In the genomic region with DNA sequence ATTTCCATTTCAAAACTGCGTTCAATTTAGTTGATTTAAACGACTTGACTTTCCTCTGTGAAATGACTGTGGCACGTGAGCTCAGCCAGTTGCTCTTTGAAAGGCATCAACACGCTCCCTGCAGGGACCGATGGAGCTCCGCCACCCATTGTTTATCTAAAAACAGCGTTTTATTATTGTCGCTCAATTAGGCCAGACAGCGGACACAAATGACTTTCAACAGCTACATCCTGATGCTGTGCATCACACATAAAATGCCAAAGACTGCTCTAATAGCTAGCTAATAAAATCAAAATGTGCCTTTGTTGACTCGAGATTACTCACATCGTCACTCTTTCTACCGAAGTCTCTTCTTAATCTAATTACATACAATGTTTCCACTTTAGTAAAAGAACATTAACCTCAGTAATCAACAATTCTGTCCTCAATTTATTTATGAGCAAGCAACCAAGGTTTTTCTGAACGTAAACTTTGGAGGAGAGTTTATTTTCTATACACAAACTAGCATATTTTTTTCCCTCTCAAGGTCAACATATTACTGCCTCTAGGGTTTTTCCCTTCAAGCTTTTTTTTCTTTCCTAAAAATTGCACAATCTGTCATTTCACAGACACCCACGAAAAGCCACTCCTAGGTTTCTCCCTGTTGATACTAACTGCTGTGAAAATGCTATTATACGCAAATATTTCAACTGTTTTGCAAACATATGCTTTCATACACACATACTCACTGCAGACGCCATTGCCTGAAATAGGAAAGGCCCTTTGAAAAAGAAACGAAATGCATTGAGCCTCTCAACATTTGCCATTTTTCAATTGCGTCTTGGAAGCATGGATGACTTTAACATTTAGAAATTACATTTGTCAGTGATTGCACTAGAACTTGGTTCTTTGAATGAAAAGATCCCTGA, we compare ENCODE assay signal across 13 cellular contexts.
A peak's percentile ranks its signal among the peaks of the same experiment; 100 is the strongest.
DNase-seq lines count a peak whose midpoint lies in the region; ATAC-seq and TF ChIP-seq lines count a peak whose summit lies in the region.
"Had no signal": no experiment of that assay in that cellular context is flagged by ENCODE, and none has a peak within 500 bp of the region (broad histone marks: within the 10 kb centered on the region; RNA-seq: fewer than 3 reads in every experiment).

No MANE protein-coding gene starts in this region.

- CTCF ChIA-PET in T-cell (lab: Charles Lee), result no interaction called here

- H3K27ac ChIP-seq in HL-60 (replicated peaks), result peak overlapping the region; percentile 24; the same call in 1 of the 2 replicates
- H3K27ac ChIP-seq: left lung had no signal

- peak; percentile 65 for DNase-seq in DMS153 treated with DMSO at 0.1 percent for 48 hours (lab: John Stamatoyannopoulos, UW; ENCODE audit: unreplicated experiment)
- no peak for DNase-seq in HL-60 (ENCODE audit: low read depth in 1 of 2, low spot score in 1 of 2)
- no peak for DNase-seq in T-cell
- DNase-seq in medulla oblongata (ENCODE audit: extremely low spot score), result peak; percentile 64
- DNase-seq in immature natural killer cell, result no peak
- no peak for DNase-seq in NK-92 (lab: John Stamatoyannopoulos, UW; ENCODE audit: unreplicated experiment)
- no peak for DNase-seq in islet precursor cell
- DNase-seq: activated CD4-positive, alpha-beta T cell treated with anti-CD3 and anti-CD28 coated beads, Interleukin-2, amount 50 U/mL, for 1 hour; activated naive CD4-positive, alpha-beta T cell treated with anti-CD3 and anti-CD28 coated beads, Interleukin-2, amount 50 U/mL, for 16 hours; cortex of kidney; left lung; ovary; SK-N-SH had no signal

- ATAC-seq in T-cell (replicated peaks in 1 of 4), result no peak
- ATAC-seq: left lung had no signal

- H3K4me1 Mint-ChIP-seq in T-cell, result peaks cover 55 to 60% (median 58%) of the 10 kb centered on the region in 3 donors
- peaks cover 50 to 60% of the 10 kb centered on the region in 2 donors for H3K4me1 Mint-ChIP-seq in immature natural killer cell

- H3K36me3 Mint-ChIP-seq in T-cell (peaks cover 6% of the 10 kb centered on the region), immature natural killer cell (no peaks in the 10 kb centered on the region)

- POLR2A ChIA-PET in T-cell (lab: Charles Lee), result no interaction called here

- no peaks in the 10 kb centered on the region for H3K27me3 ChIP-seq in HL-60 (ENCODE audit: insufficient read depth, poor library complexity, severe bottlenecking)
- H3K27me3 ChIP-seq: ovary had no signal

- no peak for TF ChIP-seq CTCF in HL-60 (IDR thresholded peaks at IDR 0.05; ENCODE audit: insufficient read depth, low read length)

- peak overlapping the region in 1 of 3 donors; percentile 25 for H3K4me3 Mint-ChIP-seq in T-cell
- H3K4me3 Mint-ChIP-seq in immature natural killer cell, result no peak overlapping the region

- H3K27me3 Mint-ChIP-seq in T-cell, result no peaks in the 10 kb centered on the region
- H3K27me3 Mint-ChIP-seq in immature natural killer cell (ENCODE audit: low read depth in 3 of 3), result peaks cover 0 to 9% (median 4%) of the 10 kb centered on the region in 3 donors

- H3K27ac Mint-ChIP-seq in T-cell (peak overlapping the region; percentile 12 to 34), immature natural killer cell (no peak overlapping the region)

- H3K9me3 Mint-ChIP-seq in T-cell, result peaks cover 0 to 8% (median 3%) of the 10 kb centered on the region in 3 donors
- H3K9me3 Mint-ChIP-seq in immature natural killer cell, result peaks cover 0 to 4% (median 0%) of the 10 kb centered on the region in 6 donors

- no peak overlapping the region for H3K4me3 ChIP-seq in HL-60 (replicated peaks; ENCODE audit: insufficient read depth, low read length)
- H3K4me3 ChIP-seq: left lung, ovary had no signal

Comparison
In these comparisons a context has a peak if more than half of its experiments do, and no peak if none do; other contexts are left out.
1. DNase-seq: peak in DMS153 treated with DMSO at 0.1 percent for 48 hours (single experiment) and medulla oblongata (single experiment); none in HL-60 (0 of 2), T-cell (0 of 34), immature natural killer cell (0 of 3), NK-92 (single experiment) and islet precursor cell (single experiment).
2. H3K27ac Mint-ChIP-seq: peak in T-cell (2 of 2); none in immature natural killer cell (0 of 6).